Comparison of ENCODE assay signal across 18 cellular contexts in the genomic region with DNA sequence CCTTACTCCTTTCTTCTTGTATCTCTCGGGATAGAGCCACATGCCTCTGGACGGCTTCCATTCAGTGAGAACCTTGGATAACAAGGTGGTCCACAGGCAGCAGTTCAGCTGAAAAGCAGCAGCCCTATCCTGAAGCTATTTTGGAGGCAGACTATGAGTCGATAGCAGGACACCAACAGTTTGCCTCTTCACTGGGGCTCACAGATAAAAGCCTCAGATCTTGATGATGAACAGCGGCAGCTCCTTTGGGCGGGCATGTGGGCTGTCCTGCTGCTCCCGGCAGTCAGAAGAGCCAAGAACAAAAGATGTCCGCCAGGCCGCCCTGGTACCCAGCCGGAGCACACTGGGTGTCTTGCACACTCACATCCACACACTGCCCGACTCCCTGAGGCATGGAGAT.
DNase-seq lines count a peak whose midpoint lies in the region; ATAC-seq and TF ChIP-seq lines count a peak whose summit lies in the region.
"Had no signal": no experiment of that assay in that cellular context is flagged by ENCODE, and none has a peak within 500 bp of the region (broad histone marks: within the 10 kb centered on the region; RNA-seq: fewer than 3 reads in every experiment).

No MANE protein-coding gene starts in this region.

- TF ChIP-seq CTCF in upper lobe of right lung (IDR thresholded peaks at IDR 0.05) = no peak

- no peaks in the 10 kb centered on the region for H3K36me3 Mint-ChIP-seq in stimulated activated memory B cell treated with anti-CD40 and anti-IgM and Interleukin-4, amounts not matched to agents 10 μg/mL and 1 μg/mL and 100 μg/mL, for 72 hours
- H3K36me3 Mint-ChIP-seq: immature natural killer cell had no signal

- no peaks in the 10 kb centered on the region for H3K9me3 ChIP-seq in upper lobe of right lung
- H3K9me3 ChIP-seq: gastrocnemius medialis had no signal

- H3K36me3 ChIP-seq in upper lobe of right lung = no peaks in the 10 kb centered on the region
- H3K36me3 ChIP-seq: gastrocnemius medialis had no signal

- H3K4me3 Mint-ChIP-seq in stimulated activated memory B cell treated with anti-CD40 and anti-IgM and Interleukin-4, amounts not matched to agents 10 μg/mL and 1 μg/mL and 100 μg/mL, for 72 hours = no peak overlapping the region
- H3K4me3 Mint-ChIP-seq: activated T-cell treated with anti-CD3 and anti-CD28 coated beads, Interleukin-2, amount 50 U/mL, for 4 hours; immature natural killer cell had no signal

- H3K27ac Mint-ChIP-seq in stimulated activated memory B cell treated with anti-CD40 and anti-IgM and Interleukin-4, amounts not matched to agents 10 μg/mL and 1 μg/mL and 100 μg/mL, for 72 hours = peak overlapping the region; percentile 68
- H3K27ac Mint-ChIP-seq: immature natural killer cell had no signal

- H3K4me1 ChIP-seq in upper lobe of right lung = peaks cover 22% of the 10 kb centered on the region

- no peak for ATAC-seq in stimulated activated memory B cell treated with anti-CD40 and anti-IgM and Interleukin-4, amounts not matched to agents 10 μg/mL and 1 μg/mL and 100 μg/mL, for 72 hours
- no peak for ATAC-seq in upper lobe of right lung
- ATAC-seq: activated T-cell treated with anti-CD3 and anti-CD28 coated beads, Interleukin-2, amount 50 U/mL, for 4 hours; gastrocnemius medialis; right cardiac atrium had no signal

- H3K9me3 Mint-ChIP-seq in stimulated activated memory B cell treated with anti-CD40 and anti-IgM and Interleukin-4, amounts not matched to agents 10 μg/mL and 1 μg/mL and 100 μg/mL, for 72 hours = no peaks in the 10 kb centered on the region
- H3K9me3 Mint-ChIP-seq: activated T-cell treated with anti-CD3 and anti-CD28 coated beads, Interleukin-2, amount 50 U/mL, for 4 hours; immature natural killer cell had no signal

- peak in 71 of 76 experiments; percentile 15 to 79 (median 51) for DNase-seq in HUDEP-2 (lab: John Stamatoyannopoulos, UW; ENCODE audit: unreplicated experiment in 76 of 76)
- DNase-seq in astrocyte of the hippocampus (ENCODE audit: low read depth, low spot score) = peak; percentile 22
- DNase-seq in medulla oblongata (ENCODE audit: extremely low spot score) = peak; percentile 29
- DNase-seq in AG20443 (ENCODE audit: low spot score) = no peak
- DNase-seq in upper lobe of right lung = no peak
- DNase-seq in GM03348 (ENCODE audit: low spot score) = no peak
- DNase-seq: activated CD4-positive, CD25-positive, alpha-beta regulatory T cell treated with anti-CD3 and anti-CD28 coated beads, Interleukin-2, amount 50 U/mL, for 72 hours; activated T-cell treated with anti-CD3 and anti-CD28 coated beads, Interleukin-2, amount 50 U/mL, for 4 hours; amniotic stem cell; COR-L47; effector CD4-positive, alpha-beta T cell; gastrocnemius medialis; immature natural killer cell; NCI-H1092 treated with DMSO at 0.1 percent for 48 hours; NCI-H2227 treated with DMSO at 0.1 percent for 48 hours; right cardiac atrium; SW 1271 had no signal

- no peaks in the 10 kb centered on the region for H3K27me3 ChIP-seq in upper lobe of right lung
- H3K27me3 ChIP-seq: gastrocnemius medialis had no signal

- H3K4me1 Mint-ChIP-seq in stimulated activated memory B cell treated with anti-CD40 and anti-IgM and Interleukin-4, amounts not matched to agents 10 μg/mL and 1 μg/mL and 100 μg/mL, for 72 hours = peaks cover 35% of the 10 kb centered on the region
- H3K4me1 Mint-ChIP-seq: immature natural killer cell had no signal

- intact Hi-C loops in upper lobe of right lung (cut with DNase I) = no loop called here

- no peak overlapping the region for H3K4me3 ChIP-seq in upper lobe of right lung
- H3K4me3 ChIP-seq: gastrocnemius medialis had no signal

- no peak overlapping the region for H3K27ac ChIP-seq in upper lobe of right lung
- H3K27ac ChIP-seq: gastrocnemius medialis had no signal

- no peaks in the 10 kb centered on the region for H3K27me3 Mint-ChIP-seq in stimulated activated memory B cell treated with anti-CD40 and anti-IgM and Interleukin-4, amounts not matched to agents 10 μg/mL and 1 μg/mL and 100 μg/mL, for 72 hours

Comparison
In these comparisons a context has a peak if more than half of its experiments do, and no peak if none do; other contexts are left out.
1. DNase-seq: peak in HUDEP-2 (71 of 76), astrocyte of the hippocampus (single experiment) and medulla oblongata (single experiment); none in AG20443 (single experiment), upper lobe of right lung (single experiment) and GM03348 (single experiment).